Comparison of ENCODE assay signal across 10 cellular contexts in genomic region chr4:97153042-97153441, GRCh38.
DNase-seq lines count a peak whose midpoint lies in the region; ATAC-seq and TF ChIP-seq lines count a peak whose summit lies in the region.
"Had no signal": no experiment of that assay in that cellular context is flagged by ENCODE, and none has a peak within 500 bp of the region (broad histone marks: within the 10 kb centered on the region; RNA-seq: fewer than 3 reads in every experiment).

No MANE protein-coding gene starts in this region.

- H2AFZ ChIP-seq in OCI-LY7 (ENCODE audit: low read length): no peak overlapping the region

- H3K27ac ChIP-seq in OCI-LY7 (ENCODE audit: low read depth, low read length, poor library complexity, severe bottlenecking): no peak overlapping the region

- ATAC-seq in HG02763 (IDR thresholded peaks at IDR 0.05; ENCODE audit: unreplicated experiment): no peak

- 0 out of 2 replicates have a peak, but pooled peaks cover 3% of the 10 kb centered on the region for H3K9me2 ChIP-seq in OCI-LY7 (ENCODE audit: insufficient read depth, low read length)

- H3K4me1 ChIP-seq in OCI-LY7 (ENCODE audit: insufficient read depth, low read length, poor library complexity, severe bottlenecking): no peaks in the 10 kb centered on the region

- no peaks in the 10 kb centered on the region for H3K36me3 ChIP-seq in OCI-LY7 (ENCODE audit: insufficient read depth, low read length)

- BruUV-seq in OCI-LY7 (replicated peaks; lab: Mats Ljungman, UMichigan): no TSS peak

- CTCF ChIA-PET in OCI-LY7 (lab: Charles Lee; ENCODE audit: unreplicated experiment): no interaction called here

- H4K20me1 ChIP-seq in OCI-LY7 (ENCODE audit: insufficient read depth, low read length): no peaks in the 10 kb centered on the region

- intact Hi-C loops in OCI-LY7 (cut with micrococcal nuclease; ENCODE audit: unreplicated experiment): no loop called here

- H3K4me3 ChIP-seq in OCI-LY7 (ENCODE audit: low read depth, low read length, poor library complexity, severe bottlenecking) (no peak overlapping the region), epithelial cell of esophagus (ENCODE audit: low read length) (no peak overlapping the region), foreskin fibroblast (ENCODE audit: low read depth in 1 of 2, low read length in 2 of 2) (no peak overlapping the region)

- H3K9me3 ChIP-seq in OCI-LY7 (ENCODE audit: low read length): no peaks in the 10 kb centered on the region

- POLR2A ChIA-PET in OCI-LY7 (lab: Charles Lee): interaction anchor here (0.9 kb wide), 1 partner anchor 426 kb away, joined by 3 read pairs; no protein-coding TSS in a partner anchor

- H3K79me2 ChIP-seq in OCI-LY7 (ENCODE audit: insufficient read depth, low read depth, low read length): no peaks in the 10 kb centered on the region

- H3K4me2 ChIP-seq in OCI-LY7 (ENCODE audit: low read length): no peak overlapping the region

- TF ChIP-seq CTCF in OCI-LY7 (conservative IDR thresholded peaks at IDR 0.05; ENCODE audit: low read length): peak; percentile 63
- TF ChIP-seq CTCF in epithelial cell of esophagus (IDR thresholded peaks at IDR 0.05; ENCODE audit: insufficient read depth, low read depth, low read length, missing control alignments): peak; percentile 49
- TF ChIP-seq CTCF in foreskin fibroblast (IDR thresholded peaks at IDR 0.05; ENCODE audit: low read depth, low read length): no peak

- DNase-seq in SIG-M5 treated with dmso at 0.1 percent for 504 hours (lab: John Stamatoyannopoulos, UW; ENCODE audit: unreplicated experiment) (peak; percentile 20), SIG-M5 (lab: John Stamatoyannopoulos, UW) (no peak), OCI-LY7 (ENCODE audit: low spot score) (peak; percentile 1), epithelial cell of esophagus (ENCODE audit: low read depth) (peak; percentile 54), superior temporal gyrus (ENCODE audit: extremely low spot score) (peak; percentile 47), foreskin fibroblast (no peak)
- DNase-seq in effector CD4-positive, alpha-beta T cell: no peak
- DNase-seq: NCI-H1436 treated with DMSO at 0.1 percent for 48 hours, T-helper 9 cell had no signal

Comparison
In these comparisons a context has a peak if more than half of its experiments do, and no peak if none do; other contexts are left out.
1. DNase-seq: peak in SIG-M5 treated with dmso at 0.1 percent for 504 hours (single experiment), OCI-LY7 (single experiment), epithelial cell of esophagus (single experiment) and superior temporal gyrus (single experiment); none in SIG-M5 (single experiment), foreskin fibroblast (0 of 2) and effector CD4-positive, alpha-beta T cell (single experiment).